In genomic region chr6:33021917-33022316, GRCh38 we compare ENCODE assay signal across 20 cellular contexts. TPM values are rescaled to one million over a fixed set of nuclear protein-coding genes. Genes with fewer than 3 reads are reported as not detected.
DNase-seq lines count a peak whose midpoint lies in the region; ATAC-seq and TF ChIP-seq lines count a peak whose summit lies in the region.
"Had no signal": no experiment of that assay in that cellular context is flagged by ENCODE, and none has a peak within 500 bp of the region (broad histone marks: within the 10 kb centered on the region; RNA-seq: fewer than 3 reads in every experiment).

No MANE protein-coding gene starts in this region.

- H3K79me2 ChIP-seq in GM23338 (replicated peaks; ENCODE audit: insufficient read depth), result no peaks in the 10 kb centered on the region

- POLR2A ChIA-PET in GM10248 (lab: Yijun Ruan, JAX), result no interaction called here

- H3K4me1 Mint-ChIP-seq in GM23338, result no peaks in the 10 kb centered on the region; the same call in 2 of the 3 replicates
- peaks cover 40% of the 10 kb centered on the region for H3K4me1 Mint-ChIP-seq in memory B cell
- peaks cover 43% of the 10 kb centered on the region for H3K4me1 Mint-ChIP-seq in stimulated activated memory B cell treated with anti-CD40 and anti-IgM and Interleukin-4, amounts not matched to agents 10 μg/mL and 1 μg/mL and 100 μg/mL, for 72 hours

- no peak overlapping the region for H3K27ac ChIP-seq in GM23338 (ENCODE audit: low read depth)
- H3K27ac ChIP-seq: C4-2B, GM23248 had no signal

- ATAC-seq in GM23338, result no peak
- ATAC-seq in memory B cell (ENCODE audit: low read depth), result no peak
- ATAC-seq in stimulated activated memory B cell treated with anti-CD40 and anti-IgM and Interleukin-4, amounts not matched to agents 10 μg/mL and 1 μg/mL and 100 μg/mL, for 72 hours, result no peak
- no peak for ATAC-seq in HG03432 (IDR thresholded peaks at IDR 0.05; ENCODE audit: unreplicated experiment)
- ATAC-seq: GM12878, HCT116 had no signal

- no peaks in the 10 kb centered on the region for H3F3A ChIP-seq in GM23338 (replicated peaks; ENCODE audit: low read depth)

- H3K27ac Mint-ChIP-seq in GM23338 (no peak overlapping the region), memory B cell (peak overlapping the region; percentile 38)
- peak overlapping the region; percentile 96 for H3K27ac Mint-ChIP-seq in stimulated activated memory B cell treated with anti-CD40 and anti-IgM and Interleukin-4, amounts not matched to agents 10 μg/mL and 1 μg/mL and 100 μg/mL, for 72 hours
- H3K27ac Mint-ChIP-seq: CD4-positive, alpha-beta memory T cell; HFFc6 had no signal

- no peaks in the 10 kb centered on the region for H3K36me3 ChIP-seq in GM23338 (ENCODE audit: insufficient read depth)

- 0 out of 2 replicates have a peak, but pooled peaks cover 2% of the 10 kb centered on the region for H3K4me1 ChIP-seq in GM23338 (ENCODE audit: insufficient read depth)

- no peak overlapping the region for H3K4me2 ChIP-seq in GM23338

- H3K36me3 Mint-ChIP-seq in GM23338 (ENCODE audit: low read depth), result no peaks in the 10 kb centered on the region
- H3K36me3 Mint-ChIP-seq in memory B cell, result no peaks in the 10 kb centered on the region
- no peaks in the 10 kb centered on the region for H3K36me3 Mint-ChIP-seq in stimulated activated memory B cell treated with anti-CD40 and anti-IgM and Interleukin-4, amounts not matched to agents 10 μg/mL and 1 μg/mL and 100 μg/mL, for 72 hours
- H3K36me3 Mint-ChIP-seq: CD4-positive, alpha-beta memory T cell had no signal

- CTCF ChIA-PET in GM10248 (lab: Yijun Ruan, JAX), result no interaction called here

- no peaks in the 10 kb centered on the region for H4K20me1 ChIP-seq in GM23338 (replicated peaks; ENCODE audit: insufficient read depth)

- no peaks in the 10 kb centered on the region for H3K27me3 ChIP-seq in GM23338 (ENCODE audit: insufficient read depth)

- no peak for TF ChIP-seq CTCF in GM10248 (IDR thresholded peaks at IDR 0.05; ENCODE audit: control extremely low read depth, extremely low read depth, low read depth, missing control alignments)
- TF ChIP-seq CTCF in GM23338 (conservative IDR thresholded peaks at IDR 0.05; ENCODE audit: low read depth in 2 of 2), result no peak

- H3K4me3 Mint-ChIP-seq in GM23338 (no peak overlapping the region), memory B cell (no peak overlapping the region)
- H3K4me3 Mint-ChIP-seq in stimulated activated memory B cell treated with anti-CD40 and anti-IgM and Interleukin-4, amounts not matched to agents 10 μg/mL and 1 μg/mL and 100 μg/mL, for 72 hours, result no peak overlapping the region
- H3K4me3 Mint-ChIP-seq: CD4-positive, alpha-beta memory T cell; HFFc6 had no signal

- DNase-seq in GM10248 (ENCODE audit: extremely low spot score) (peak; percentile 2), GM23338 (ENCODE audit: low spot score) (no peak), memory B cell (ENCODE audit: low spot score in 2 of 2) (no peak), CD1c-positive myeloid dendritic cell (ENCODE audit: extremely low spot score) (no peak), COR-L47 (lab: John Stamatoyannopoulos, UW) (no peak)
- DNase-seq: ACHN; Calu3; CD4-positive, alpha-beta memory T cell; DMS79 treated with DMSO at 0.1 percent for 48 hours; GF-D8; GM23248; H7; HFFc6; KG1 had no signal

- H3K27me3 Mint-ChIP-seq in GM23338 (ENCODE audit: insufficient read depth, low read depth, poor library complexity) (peaks cover 4% of the 10 kb centered on the region), memory B cell (no peaks in the 10 kb centered on the region)
- H3K27me3 Mint-ChIP-seq in stimulated activated memory B cell treated with anti-CD40 and anti-IgM and Interleukin-4, amounts not matched to agents 10 μg/mL and 1 μg/mL and 100 μg/mL, for 72 hours, result no peaks in the 10 kb centered on the region

- no peak overlapping the region for H3K4me3 ChIP-seq in GM23338
- H3K4me3 ChIP-seq: GM12878, GM23248 had no signal

- H3K9me3 Mint-ChIP-seq in GM23338 (no peaks in the 10 kb centered on the region), memory B cell (no peaks in the 10 kb centered on the region)
- H3K9me3 Mint-ChIP-seq in stimulated activated memory B cell treated with anti-CD40 and anti-IgM and Interleukin-4, amounts not matched to agents 10 μg/mL and 1 μg/mL and 100 μg/mL, for 72 hours, result no peaks in the 10 kb centered on the region
- H3K9me3 Mint-ChIP-seq: CD4-positive, alpha-beta memory T cell; HFFc6 had no signal

- 0 out of 2 replicates have a peak overlapping the region, but pooled peaks have one; percentile 7 for H2AFZ ChIP-seq in GM23338
- H2AFZ ChIP-seq: GM23248 had no signal

- no peaks in the 10 kb centered on the region; the same call in 1 of the 2 replicates for H3K9me2 ChIP-seq in GM23338 (ENCODE audit: insufficient read depth)

TF ChIP-seq in GM23338, 12 proteins besides CTCF, POLR2A, EP300 and RAD21 (continues in another document):
- TF ChIP-seq ETS1 (IDR thresholded peaks at IDR 0.05) (no peak), CREB1 (CRISPR knock-in tag; IDR thresholded peaks at IDR 0.05; ENCODE audit: low read depth) (no peak), STAT1 (IDR thresholded peaks at IDR 0.05; ENCODE audit: unreplicated experiment) (no peak), EZH2phosphoT487 (IDR thresholded peaks at IDR 0.05; ENCODE audit: unreplicated experiment) (no peak), REST (IDR thresholded peaks at IDR 0.05; ENCODE audit: unreplicated experiment) (no peak), EZH2 (IDR thresholded peaks at IDR 0.05; ENCODE audit: low read depth, unreplicated experiment) (no peak), POLR2AphosphoS5 (IDR thresholded peaks at IDR 0.05; ENCODE audit: low read depth) (no peak), NANOG (IDR thresholded peaks at IDR 0.05; ENCODE audit: borderline replicate concordance) (no peak), ZNF331 (CRISPR knock-in tag; IDR thresholded peaks at IDR 0.05; ENCODE audit: low read depth) (no peak)

RNA-seq across cellular contexts. Expression of gene HLA-DOA, which starts 12.5 kb away (rescaled TPM):
- 30.5 and 34.2 TPM in 2 replicates for total RNA-seq in GM23338 (2014; rRNA removed; shearing (Covaris generic))
- 4.8 TPM in 2 replicates for polyA plus RNA-seq in GM23338 (2016; fragmentation: Nextera tagmentation; extraction: Ambion mirVana)
- total RNA-seq: GM23248, HFFc6 had no signal
- polyA plus RNA-seq: BJ had no signal

RNA-seq across cellular contexts. Expression of gene HLA-DPA1, which starts 51.5 kb away (rescaled TPM):
- total RNA-seq in GM23338 (2014; rRNA removed; shearing (Covaris generic)), result 6.6 and 6.9 TPM in 2 replicates
- polyA plus RNA-seq in GM23338 (2016; fragmentation: Nextera tagmentation; extraction: Ambion mirVana), result 3.9 and 4.1 TPM in 2 replicates

RNA-seq across cellular contexts. Expression of gene BRD2, which starts 53.5 kb away (rescaled TPM):
- total RNA-seq in GM23338 (2014; rRNA removed; shearing (Covaris generic)), result 169 and 182 TPM in 2 replicates
- 81.9 and 84.9 TPM in 2 replicates for polyA plus RNA-seq in GM23338 (2016; fragmentation: Nextera tagmentation; extraction: Ambion mirVana)

RNA-seq across cellular contexts. Expression of gene HLA-DPB1, which starts 53.9 kb away (rescaled TPM):
- total RNA-seq in GM23338 (2014; rRNA removed; shearing (Covaris generic)), result 32.1 and 37.6 TPM in 2 replicates
- 19.8 and 22.0 TPM in 2 replicates for polyA plus RNA-seq in GM23338 (2016; fragmentation: Nextera tagmentation; extraction: Ambion mirVana)
